8 cellular contexts compared by ENCODE assay signal in genomic region chrX:153970398-153971123, GRCh38. TPM values are rescaled to one million over a fixed set of nuclear protein-coding genes. Genes with fewer than 3 reads are reported as not detected.
DNase-seq lines count a peak whose midpoint lies in the region; ATAC-seq, FAIRE-seq and TF ChIP-seq lines count a peak whose summit lies in the region.

No MANE protein-coding gene starts in this region.

- peaks cover 7% of the 10 kb centered on the region for H4K20me1 ChIP-seq in DOHH2 (ENCODE audit: control insufficient read depth, insufficient read depth, low read depth, low read length)

- POLR2A ChIA-PET in activated CD8-positive, alpha-beta T cell treated with anti-CD3 and anti-CD28 coated beads, Interleukin-2, amount 10 ng/mL, durations not matched to agents 7 days and 5 days (lab: Charles Lee): interaction anchor here (0.5 to 9.0 kb wide), 9 partner anchors 13 to 442 kb away, joined by 3 to 117 read pairs (median 4); partner anchors contain the start of gene ARHGAP4

- CTCF ChIA-PET in activated CD8-positive, alpha-beta T cell treated with anti-CD3 and anti-CD28 coated beads, Interleukin-2, amount 10 ng/mL, durations not matched to agents 7 days and 5 days (lab: Charles Lee): interaction anchor here (0.6 to 7.0 kb wide), 6 partner anchors 10 to 46 kb away, joined by 4 to 37 read pairs (median 5); partner anchors contain the start of gene ARHGAP4

- no peaks in the 10 kb centered on the region for H3K27me3 Mint-ChIP-seq in activated CD8-positive, alpha-beta T cell treated with anti-CD3 and anti-CD28 coated beads, Interleukin-2, amount 10 ng/mL, durations not matched to agents 7 days and 5 days (ENCODE audit: low read depth)

- H3K4me3 Mint-ChIP-seq in activated CD8-positive, alpha-beta T cell treated with anti-CD3 and anti-CD28 coated beads, Interleukin-2, amount 10 ng/mL, durations not matched to agents 7 days and 5 days: peak overlapping the region; percentile 100

- H3K4me1 ChIP-seq in DOHH2 (ENCODE audit: control insufficient read depth, low read length) (peaks cover 46% of the 10 kb centered on the region), foreskin keratinocyte (no peaks in the 10 kb centered on the region), neutrophil (ENCODE audit: control insufficient read depth in 1 of 2, insufficient read depth in 1 of 2, low read depth in 1 of 2, low read length in 1 of 2) (peaks cover 66 to 73% of the 10 kb centered on the region in 2 experiments)

- peaks cover 39% of the 10 kb centered on the region for H3K4me1 Mint-ChIP-seq in activated CD8-positive, alpha-beta T cell treated with anti-CD3 and anti-CD28 coated beads, Interleukin-2, amount 10 ng/mL, durations not matched to agents 7 days and 5 days (ENCODE audit: low read depth)

- peaks cover 80% of the 10 kb centered on the region for H3K79me2 ChIP-seq in DOHH2 (ENCODE audit: control insufficient read depth, low read length)

- 0 out of 2 replicates have a peak, but pooled peaks cover 3% of the 10 kb centered on the region for H3F3A ChIP-seq in DOHH2 (ENCODE audit: control insufficient read depth, insufficient read depth)

- H3K4me2 ChIP-seq in DOHH2 (ENCODE audit: low read length): peak overlapping the region; percentile 96

- ATAC-seq in activated CD8-positive, alpha-beta T cell treated with anti-CD3 and anti-CD28 coated beads, Interleukin-2, amount 10 ng/mL, durations not matched to agents 7 days and 5 days: peak; percentile 6
- no peak for ATAC-seq in foreskin keratinocyte
- no peak for ATAC-seq in activated CD4-positive, CD25-positive, alpha-beta regulatory T cell treated with anti-CD3 and anti-CD28 coated beads, Interleukin-2, amount 50 U/mL, for 24 hours
- no peak for ATAC-seq in GM21360 (IDR thresholded peaks at IDR 0.05; ENCODE audit: unreplicated experiment)

- H3K9me3 Mint-ChIP-seq in activated CD8-positive, alpha-beta T cell treated with anti-CD3 and anti-CD28 coated beads, Interleukin-2, amount 10 ng/mL, durations not matched to agents 7 days and 5 days (ENCODE audit: insufficient read depth): no peaks in the 10 kb centered on the region

- H3K27ac ChIP-seq in DOHH2 (ENCODE audit: low read depth, low read length): peak overlapping the region; percentile 96
- peak overlapping the region; percentile 98 for H3K27ac ChIP-seq in foreskin keratinocyte
- H3K27ac ChIP-seq in neutrophil: peak overlapping the region; percentile 99

- H3K27ac Mint-ChIP-seq in activated CD8-positive, alpha-beta T cell treated with anti-CD3 and anti-CD28 coated beads, Interleukin-2, amount 10 ng/mL, durations not matched to agents 7 days and 5 days: peak overlapping the region; percentile 100

- H3K36me3 ChIP-seq in DOHH2 (ENCODE audit: control insufficient read depth, low read length) (peaks cover 57% of the 10 kb centered on the region), neutrophil (no peaks in the 10 kb centered on the region)

- H3K9me3 ChIP-seq in DOHH2 (ENCODE audit: control insufficient read depth, insufficient read depth, low read length) (no peaks in the 10 kb centered on the region), neutrophil (no peaks in the 10 kb centered on the region)

- H3K27me3 ChIP-seq in DOHH2 (ENCODE audit: control insufficient read depth, low read length) (no peaks in the 10 kb centered on the region), foreskin keratinocyte (no peaks in the 10 kb centered on the region), neutrophil (no peaks in the 10 kb centered on the region)

- DNase-seq in H54 (ENCODE audit: insufficient read length, low spot score) (no peak), NCI-H187 (lab: John Stamatoyannopoulos, UW) (peak; percentile 72 to 90), foreskin keratinocyte (peak; percentile 10 to 52)
- DNase-seq in activated CD8-positive, alpha-beta T cell treated with anti-CD3 and anti-CD28 coated beads, Interleukin-2, amount 10 ng/mL, durations not matched to agents 7 days and 5 days: peak; percentile 69

- TF ChIP-seq POLR2A in H54 (IDR thresholded peaks at IDR 0.05; ENCODE audit: low read depth, low read length): peak; percentile 34; the same call in 1 of the 2 replicates

- H3K9me2 ChIP-seq in DOHH2 (replicated peaks; ENCODE audit: control insufficient read depth, low read length): no peaks in the 10 kb centered on the region

- no peak for FAIRE-seq in H54 (lab: Jason Lieb, UNC)

- no peak for TF ChIP-seq CTCF in DOHH2 (IDR thresholded peaks at IDR 0.05; ENCODE audit: low read depth, low read length, poor library complexity, severe bottlenecking)
- TF ChIP-seq CTCF in foreskin keratinocyte (conservative IDR thresholded peaks at IDR 0.05): no peak
- no peak for TF ChIP-seq CTCF in neutrophil (IDR thresholded peaks at IDR 0.05)

- H3K4me3 ChIP-seq in DOHH2 (ENCODE audit: low read length) (peak overlapping the region; percentile 94), neutrophil (ENCODE audit: low read depth in 1 of 2, low read length in 1 of 2) (peak overlapping the region; percentile 84 to 99)

- peaks cover 44% of the 10 kb centered on the region for H3K36me3 Mint-ChIP-seq in activated CD8-positive, alpha-beta T cell treated with anti-CD3 and anti-CD28 coated beads, Interleukin-2, amount 10 ng/mL, durations not matched to agents 7 days and 5 days (ENCODE audit: low read depth)

RNA-seq across cellular contexts. Expression of gene HCFC1, which starts 1.1 kb away (rescaled TPM):
- 100 to 1,000 TPM; 141 to 146 TPM for total RNA-seq in activated CD8-positive, alpha-beta T cell treated with anti-CD3 and anti-CD28 coated beads, Interleukin-2, amount 10 ng/mL, durations not matched to agents 7 days and 5 days
- 42.9 and 46.0 TPM in 2 replicates for total RNA-seq in foreskin keratinocyte
- polyA plus RNA-seq in foreskin keratinocyte: 22.0 and 23.2 TPM in 2 replicates

RNA-seq across cellular contexts. Expression of gene TMEM187, which starts 2.0 kb away (rescaled TPM):
- 1 to 10 TPM; 5.9 to 6.2 TPM for total RNA-seq in activated CD8-positive, alpha-beta T cell treated with anti-CD3 and anti-CD28 coated beads, Interleukin-2, amount 10 ng/mL, durations not matched to agents 7 days and 5 days
- total RNA-seq in foreskin keratinocyte: 3.9 TPM in 2 replicates
- polyA plus RNA-seq in foreskin keratinocyte: 5.0 and 5.4 TPM in 2 replicates

RNA-seq across cellular contexts. Expression of gene RENBP, which starts 26.1 kb away (rescaled TPM):
- total RNA-seq in activated CD8-positive, alpha-beta T cell treated with anti-CD3 and anti-CD28 coated beads, Interleukin-2, amount 10 ng/mL, durations not matched to agents 7 days and 5 days: 10 to 100 TPM; 12.1 to 13.6 TPM
- total RNA-seq in foreskin keratinocyte: 0.14 and 0.20 TPM in 2 replicates
- 0.19 and 0.36 TPM in 2 replicates for polyA plus RNA-seq in foreskin keratinocyte

RNA-seq across cellular contexts. Expression of gene NAA10, which starts 35.7 kb away (rescaled TPM):
- 100 to 1,000 TPM in 1 of 2 experiments, 10 to 100 TPM in 1; 98.9 to 106 TPM for total RNA-seq in activated CD8-positive, alpha-beta T cell treated with anti-CD3 and anti-CD28 coated beads, Interleukin-2, amount 10 ng/mL, durations not matched to agents 7 days and 5 days
- 102 and 106 TPM in 2 replicates for total RNA-seq in foreskin keratinocyte
- 227 and 235 TPM in 2 replicates for polyA plus RNA-seq in foreskin keratinocyte

RNA-seq across cellular contexts. Expression of gene ARHGAP4, which starts 44.5 kb away (rescaled TPM):
- total RNA-seq in activated CD8-positive, alpha-beta T cell treated with anti-CD3 and anti-CD28 coated beads, Interleukin-2, amount 10 ng/mL, durations not matched to agents 7 days and 5 days: 100 to 1,000 TPM; 317 to 324 TPM
- total RNA-seq in foreskin keratinocyte: 1.4 and 2.8 TPM in 2 replicates
- polyA plus RNA-seq in foreskin keratinocyte: 1.8 and 2.1 TPM in 2 replicates

Comparison
In these comparisons a context has a peak if more than half of its experiments do, and no peak if none do; other contexts are left out.
1. RNA of gene RENBP, which starts 26.1 kb away (total RNA-seq): 12.1 to 13.6 TPM in activated CD8-positive, alpha-beta T cell treated with anti-CD3 and anti-CD28 coated beads, Interleukin-2, amount 10 ng/mL, durations not matched to agents 7 days and 5 days; 0.14 to 0.20 TPM in foreskin keratinocyte; every median in the first group is over 10 times any median in the second.
2. Peak in every context shown above with its lines, with median percentiles within 50 percentile points of each other: H3K27ac ChIP-seq.